In the genomic region with DNA sequence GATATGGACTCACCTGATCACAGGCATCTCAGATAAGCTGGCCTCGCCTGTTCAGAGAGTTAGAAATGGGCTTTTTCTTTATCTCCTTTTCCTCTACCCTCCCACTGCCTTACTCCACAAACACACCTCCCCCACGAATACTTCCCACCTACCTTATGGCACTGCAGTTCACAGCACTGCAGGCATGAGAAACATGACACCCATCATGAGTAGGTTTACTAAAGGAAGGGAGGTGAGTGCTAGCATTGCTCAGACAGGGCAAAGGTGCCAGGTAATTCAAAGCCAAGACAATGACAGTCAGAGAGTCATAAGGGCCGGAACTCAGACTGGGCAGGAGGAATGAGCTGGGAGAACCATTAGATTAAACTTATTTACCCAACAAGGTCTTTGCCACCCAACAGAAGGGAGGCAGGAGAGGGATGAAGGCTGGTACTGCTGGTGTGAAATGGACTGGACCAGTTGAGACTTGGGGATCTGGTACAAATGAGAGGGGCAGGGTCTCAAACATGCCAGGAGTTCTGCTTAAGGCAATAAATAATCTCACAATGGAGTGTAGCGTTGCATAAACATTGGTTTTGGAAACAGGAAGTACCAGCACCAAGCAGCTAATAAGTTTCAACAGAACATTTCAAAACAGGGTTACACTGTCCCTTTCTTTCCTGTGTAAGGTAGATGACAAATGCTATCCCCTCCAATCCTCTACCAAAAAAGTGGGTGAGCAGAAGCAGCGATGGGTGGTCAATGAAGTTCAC, we compare ENCODE assay signal across 9 cellular contexts.
DNase-seq lines count a peak whose midpoint lies in the region; ATAC-seq and TF ChIP-seq lines count a peak whose summit lies in the region.
"Had no signal": no experiment of that assay in that cellular context is flagged by ENCODE, and none has a peak within 500 bp of the region (broad histone marks: within the 10 kb centered on the region; RNA-seq: fewer than 3 reads in every experiment).

No MANE protein-coding gene starts in this region.

- peak overlapping the region; percentile 70 for H3K4me3 Mint-ChIP-seq in T-helper 17 cell
- H3K4me3 Mint-ChIP-seq in immature natural killer cell, result peak overlapping the region; percentile 58 to 80 (median 74)

- TF ChIP-seq CTCF in right atrium auricular region (IDR thresholded peaks at IDR 0.05), result no peak

- H3K27ac Mint-ChIP-seq in T-helper 17 cell (peak overlapping the region; percentile 99), immature natural killer cell (peak overlapping the region; percentile 83 to 97 (median 92))

- H3K27me3 Mint-ChIP-seq in T-helper 17 cell, result no peaks in the 10 kb centered on the region
- H3K27me3 Mint-ChIP-seq in immature natural killer cell (ENCODE audit: low read depth in 3 of 3), result peaks cover 2 to 4% (median 3%) of the 10 kb centered on the region in 3 donors

- H3K9me3 Mint-ChIP-seq in immature natural killer cell, result no peaks in the 10 kb centered on the region

- no peaks in the 10 kb centered on the region for H3K36me3 ChIP-seq in right atrium auricular region

- WGBS in right cardiac atrium, result 81% methylated on average over 5 of the region's 5 CpGs

- H3K4me1 ChIP-seq in right cardiac atrium (ENCODE audit: control insufficient read depth, insufficient read depth, low read length), result peaks cover 5% of the 10 kb centered on the region
- H3K4me1 ChIP-seq in right atrium auricular region, result peaks cover 0 to 9% of the 10 kb centered on the region in 2 donors

- H3K4me1 Mint-ChIP-seq in T-helper 17 cell, result peaks cover 79% of the 10 kb centered on the region
- peaks cover 98 to 100% of the 10 kb centered on the region in 2 donors for H3K4me1 Mint-ChIP-seq in immature natural killer cell

- intact Hi-C loops in right cardiac atrium (cut with DNase I), result no loop called here

- DNase-seq in right cardiac atrium, result no peak
- no peak for DNase-seq in right atrium auricular region (ENCODE audit: low spot score)
- DNase-seq in T-helper 17 cell, result no peak
- DNase-seq in immature natural killer cell, result peak; percentile 19 to 41 (median 35)
- peak; percentile 32 for DNase-seq in ureter (ENCODE audit: low spot score)
- no peak for DNase-seq in mesenteric fat pad (ENCODE audit: low spot score)
- DNase-seq: activated CD8-positive, alpha-beta memory T cell treated with anti-CD3 and anti-CD28 coated beads for 24 hours had no signal

- H3K27ac ChIP-seq in right cardiac atrium (ENCODE audit: low read length) (no peak overlapping the region), right atrium auricular region (peak overlapping the region in 1 of 2 donors; percentile 8)

- H3K27me3 ChIP-seq in right cardiac atrium (ENCODE audit: control insufficient read depth, insufficient read depth) (no peaks in the 10 kb centered on the region), right atrium auricular region (no peaks in the 10 kb centered on the region)

- peak; percentile 40 to 56 for ATAC-seq in right cardiac atrium
- ATAC-seq in T-helper 17 cell, result peak; percentile 31
- ATAC-seq in GM21447 (IDR thresholded peaks at IDR 0.05; ENCODE audit: unreplicated experiment), result no peak
- no peak for ATAC-seq in GM19035 (IDR thresholded peaks at IDR 0.05; ENCODE audit: unreplicated experiment)

- H3K36me3 Mint-ChIP-seq in T-helper 17 cell (ENCODE audit: low read depth), result peaks cover 14% of the 10 kb centered on the region
- H3K36me3 Mint-ChIP-seq in immature natural killer cell, result peaks cover 0 to 14% (median 7%) of the 10 kb centered on the region in 3 donors

- H3K9me3 ChIP-seq in right cardiac atrium (ENCODE audit: control insufficient read depth, low read length), result no peaks in the 10 kb centered on the region
- H3K9me3 ChIP-seq in right atrium auricular region, result no peaks in the 10 kb centered on the region
- H3K9me3 ChIP-seq in T-helper 17 cell (ENCODE audit: control insufficient read depth, low read length, poor library complexity, severe bottlenecking), result no peaks in the 10 kb centered on the region

- no peak overlapping the region for H3K4me3 ChIP-seq in right cardiac atrium (ENCODE audit: low read length)
- H3K4me3 ChIP-seq in right atrium auricular region, result no peak overlapping the region

Comparison
In these comparisons a context has a peak if more than half of its experiments do, and no peak if none do; other contexts are left out.
1. ATAC-seq: peak in right cardiac atrium (2 of 2) and T-helper 17 cell (single experiment); none in GM21447 (single experiment) and GM19035 (single experiment).
2. DNase-seq: peak in immature natural killer cell (3 of 3) and ureter (single experiment); none in right cardiac atrium (0 of 3), right atrium auricular region (single experiment), T-helper 17 cell (0 of 3) and mesenteric fat pad (single experiment).